10 cellular contexts compared by ENCODE assay signal in the genomic region with DNA sequence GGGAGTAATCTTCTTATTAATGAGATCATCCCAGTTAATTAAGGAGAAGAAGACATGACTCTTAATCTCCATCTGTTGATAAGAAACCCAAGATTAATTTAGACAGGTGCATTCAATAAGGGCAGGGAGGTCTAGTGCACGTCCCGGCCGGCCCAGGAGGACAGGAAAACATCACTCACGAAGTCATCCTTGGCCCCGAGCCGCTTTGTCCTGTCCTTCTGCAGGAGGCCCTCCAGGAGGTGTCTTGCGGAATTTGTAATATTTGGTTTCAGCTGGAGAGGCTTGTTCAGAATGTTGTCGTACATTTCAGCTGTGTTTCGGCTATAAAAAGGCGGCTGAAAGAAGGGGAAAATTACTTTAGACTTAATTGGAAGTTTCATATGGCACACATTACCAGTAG.
DNase-seq lines count a peak whose midpoint lies in the region; TF ChIP-seq lines count a peak whose summit lies in the region.
"Had no signal": no experiment of that assay in that cellular context is flagged by ENCODE, and none has a peak within 500 bp of the region (broad histone marks: within the 10 kb centered on the region; RNA-seq: fewer than 3 reads in every experiment).

No MANE protein-coding gene starts in this region.

- peaks cover 15% of the 10 kb centered on the region for H3K4me1 ChIP-seq in mesodermal cell (ENCODE audit: control insufficient read depth, insufficient read depth, low read length, poor library complexity, severe bottlenecking)
- H3K4me1 ChIP-seq in tibial nerve = peaks cover 0 to 13% (median 0%) of the 10 kb centered on the region in 4 donors

- H3K27ac ChIP-seq in caudate nucleus (ENCODE audit: low read depth, low read length) (peak overlapping the region; percentile 32), mesodermal cell (ENCODE audit: low read depth, low read length, severe bottlenecking) (no peak overlapping the region), tibial nerve (peak overlapping the region in 1 of 4 donors; percentile 96)

- no peak for TF ChIP-seq POLR2A in tibial nerve (IDR thresholded peaks at IDR 0.05)

- no peak for TF ChIP-seq CTCF in tibial nerve (IDR thresholded peaks at IDR 0.05)

- H3K36me3 ChIP-seq in mesodermal cell (ENCODE audit: control insufficient read depth, insufficient read depth, low read length) (peaks cover 58% of the 10 kb centered on the region), tibial nerve (peaks cover 0 to 60% (median 18%) of the 10 kb centered on the region in 3 donors)

- H3K4me3 ChIP-seq in mesodermal cell (ENCODE audit: extremely low read depth, insufficient read depth, low read length, poor library complexity, severe bottlenecking) (peak overlapping the region; percentile 59), tibial nerve (peak overlapping the region in 2 of 4 donors; percentile 18 to 88)

- peak; percentile 62 for DNase-seq in A172 (ENCODE audit: low spot score)
- peak; percentile 11 for DNase-seq in HT1080 (ENCODE audit: low read depth)
- DNase-seq in caudate nucleus (lab: John Stamatoyannopoulos, UW) = no peak
- DNase-seq in NCI-H345 (lab: John Stamatoyannopoulos, UW) = no peak
- DNase-seq in tibial nerve (ENCODE audit: low spot score in 2 of 2) = no peak
- DNase-seq in activated effector memory CD4-positive, alpha-beta T cell treated with anti-CD3 and anti-CD28 coated beads, Interleukin-2, amount 50 U/mL, for 16 hours = no peak
- DNase-seq in RKO (ENCODE audit: low spot score) = no peak
- DNase-seq: activated gamma-delta T cell treated with Interleukin-2 at 50 U/mL for 16 hours, Calu3 had no signal

- no peaks in the 10 kb centered on the region for H3K9me3 ChIP-seq in mesodermal cell (ENCODE audit: control insufficient read depth, low read length)
- H3K9me3 ChIP-seq in tibial nerve = no peaks in the 10 kb centered on the region

- whole genome bisulfite sequencing in mesodermal cell (ENCODE audit: insufficient coverage in 2 of 2), 2 experiments = 93 to 96% methylated on average over 5 to 8 of the region's 10 CpGs
- 64 to 68% methylated on average over 10 of the region's 10 CpGs for WGBS in tibial nerve, 2 donors

- H3K27me3 ChIP-seq in tibial nerve = no peaks in the 10 kb centered on the region

- no peak for TF ChIP-seq EP300 in tibial nerve (IDR thresholded peaks at IDR 0.05)

Comparison
In these comparisons a context has a peak if more than half of its experiments do, and no peak if none do; other contexts are left out.
1. DNase-seq: peak in A172 (single experiment) and HT1080 (single experiment); none in caudate nucleus (0 of 61), NCI-H345 (single experiment), tibial nerve (0 of 2), activated effector memory CD4-positive, alpha-beta T cell treated with anti-CD3 and anti-CD28 coated beads, Interleukin-2, amount 50 U/mL, for 16 hours (single experiment) and RKO (single experiment).